ENCODE assay signal across 8 cellular contexts in the genomic region with DNA sequence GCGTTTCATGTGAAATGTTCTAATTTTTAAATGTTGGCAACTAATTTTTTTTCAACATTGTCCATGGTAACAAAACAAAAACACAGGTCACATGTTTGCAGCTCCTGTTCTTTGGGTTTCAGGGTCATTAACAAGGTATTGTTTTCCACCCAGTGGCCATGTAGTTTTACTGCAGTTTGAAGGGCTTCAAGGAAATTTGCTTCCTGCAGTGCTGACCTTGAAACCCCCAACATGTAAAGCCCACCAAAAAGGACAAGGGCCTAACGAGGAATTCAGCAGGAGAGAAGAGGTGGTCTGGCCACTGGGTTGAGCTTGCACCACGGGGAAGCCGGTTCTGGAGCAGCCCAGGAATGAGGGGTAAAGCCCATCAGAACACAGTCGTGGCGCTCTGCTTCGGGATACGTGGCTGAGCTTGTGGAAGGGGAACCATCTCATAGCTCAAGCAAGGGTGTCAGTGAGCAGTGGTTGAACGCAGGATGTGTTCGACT. TPM values are rescaled to one million over a fixed set of nuclear protein-coding genes. Genes with fewer than 3 reads are reported as not detected.
A peak's percentile ranks its signal among the peaks of the same experiment; 100 is the strongest.
DNase-seq lines count a peak whose midpoint lies in the region; ATAC-seq, FAIRE-seq and TF ChIP-seq lines count a peak whose summit lies in the region.

No MANE protein-coding gene starts in this region.

- POLR2A ChIA-PET in A549 (lab: Yijun Ruan, JAX): no interaction called here

- TF ChIP-seq POLR2A in A549 (IDR thresholded peaks at IDR 0.05; ENCODE audit: low read length): no peak
- TF ChIP-seq POLR2A in right lobe of liver (IDR thresholded peaks at IDR 0.05): no peak

- H3K36me3 ChIP-seq in bronchial epithelial cell (ENCODE audit: control insufficient read depth, insufficient read depth, low read length) (no peaks in the 10 kb centered on the region), right lobe of liver (no peaks in the 10 kb centered on the region)

- intact Hi-C loops in right lobe of liver (cut with DNase I): no loop called here

- peak; percentile 52 to 60 for DNase-seq in A549 (ENCODE audit: low read depth in 1 of 2, low spot score in 1 of 2)
- peak; percentile 52 for DNase-seq in LHCN-M2 (ENCODE audit: low read depth)
- DNase-seq in bronchial epithelial cell (ENCODE audit: low read depth): peak; percentile 65
- no peak for DNase-seq in right lobe of liver
- no peak for DNase-seq in DMS79 (lab: John Stamatoyannopoulos, UW)

- H3K4me3 ChIP-seq in A549: no peak overlapping the region
- H3K4me3 ChIP-seq in bronchial epithelial cell (ENCODE audit: low read depth, low read length): no peak overlapping the region
- H3K4me3 ChIP-seq in right lobe of liver: no peak overlapping the region

- ATAC-seq in A549 (peak; percentile 78), GM18508 (IDR thresholded peaks at IDR 0.05; ENCODE audit: insufficient read depth, unreplicated experiment) (peak; percentile 72), right lobe of liver (peak; percentile 75 to 93 (median 78)), GM21423 (IDR thresholded peaks at IDR 0.05; ENCODE audit: unreplicated experiment) (no peak), GM19452 (IDR thresholded peaks at IDR 0.05; ENCODE audit: unreplicated experiment) (no peak)

- peak; percentile 43 to 50 for TF ChIP-seq RAD21 in A549 (conservative IDR thresholded peaks at IDR 0.05 in 1 of 2, IDR thresholded peaks at IDR 0.05 in 1 of 2)

- FAIRE-seq in A549 (lab: Jason Lieb, UNC) (no peak), bronchial epithelial cell (lab: Jason Lieb, UNC) (no peak)

- CTCF ChIA-PET in A549 (lab: Yijun Ruan, JAX): interaction anchor here (0.6 to 2.2 kb wide), 11 partner anchors 12 to 187 kb away, joined by 3 to 12 read pairs (median 4); no protein-coding TSS in a partner anchor

- H3K27me3 ChIP-seq in bronchial epithelial cell (ENCODE audit: control insufficient read depth, insufficient read depth, low read length): no peaks in the 10 kb centered on the region
- no peaks in the 10 kb centered on the region for H3K27me3 ChIP-seq in right lobe of liver

- TF ChIP-seq CTCF in A549 (IDR thresholded peaks at IDR 0.05) (peak; percentile 26), bronchial epithelial cell (IDR thresholded peaks at IDR 0.05; ENCODE audit: insufficient read depth, low read length, severe bottlenecking) (peak; percentile 53), right lobe of liver (IDR thresholded peaks at IDR 0.05) (peak; percentile 27 to 57 (median 46))

- H3K4me1 ChIP-seq in A549 (no peaks in the 10 kb centered on the region), right lobe of liver (no peaks in the 10 kb centered on the region)

- H3K4me2 ChIP-seq in A549: no peak overlapping the region

- TF ChIP-seq EP300 in A549 (IDR thresholded peaks at IDR 0.05): no peak

- WGBS in A549 (ENCODE audit: missing lambda C conversion rate): 70% methylated on average over 10 of the region's 10 CpGs
- 40% methylated on average over 3 of the region's 10 CpGs for WGBS in right lobe of liver (ENCODE audit: insufficient coverage, low coverage, low lambda C conversion rate, missing lambda C conversion rate)

- H3K9me3 ChIP-seq in A549 (no peaks in the 10 kb centered on the region), right lobe of liver (no peaks in the 10 kb centered on the region)

- H3K27ac ChIP-seq in A549 (no peak overlapping the region), right lobe of liver (no peak overlapping the region)

TF ChIP-seq in A549, 52 proteins besides CTCF, POLR2A, EP300 and RAD21:
- TF ChIP-seq NFE2L2 (conservative IDR thresholded peaks at IDR 0.05; ENCODE audit: low read length): no peak
- TF ChIP-seq SMC3 (IDR thresholded peaks at IDR 0.05): peak; percentile 31
TF ChIP-seq in A549: peak in this region for 1.

RNA-seq across cellular contexts. Expression of a gene that starts 13.9 kb away (rescaled TPM):
- polyA plus RNA-seq in A549 (2011; rRNA removed) (0.20 and 0.32 TPM in 2 replicates), A549 (2017; fragmentation: RNase III; extraction: RNeasy Plus Mini Kit Qiagen cat#74134 plus additional on column Dnase treatment) (0.16 to 0.31 TPM (median 0.22 TPM) in 3 replicates)
- polyA plus RNA-seq in A549 (2012; cell fraction: cytosol; rRNA removed): 0.08 and 0.13 TPM in 2 replicates
- 0.29 and 0.55 TPM in 2 replicates for polyA plus RNA-seq in A549 (2012; cell fraction: nucleus; rRNA removed)
- polyA minus RNA-seq in A549 (2011; rRNA and poly(A)+ RNA removed): 0.17 and 0.34 TPM in 2 replicates
- total RNA-seq in LHCN-M2 (2014; rRNA removed) (not detected in 2 replicates), bronchial epithelial cell (0.26 TPM in 2 replicates), right lobe of liver (under 1 TPM; 0.12 to 0.53 (median 0.23) TPM)
- polyA plus RNA-seq in LHCN-M2 (2012): not detected

Comparison
In these comparisons a context has a peak if more than half of its experiments do, and no peak if none do; other contexts are left out.
1. ATAC-seq: peak in A549 (2 of 2), GM18508 (single experiment) and right lobe of liver (4 of 4); none in GM21423 (single experiment) and GM19452 (single experiment).
2. DNase-seq: peak in A549 (2 of 2), LHCN-M2 (single experiment) and bronchial epithelial cell (single experiment); none in right lobe of liver (0 of 3) and DMS79 (single experiment).
3. Peak in every context shown above with its lines, with median percentiles within 50 percentile points of each other: CTCF ChIP-seq.